In genomic region chr6:114313816-114314215, GRCh38 we compare ENCODE assay signal across 15 cellular contexts. TPM values are rescaled to one million over a fixed set of nuclear protein-coding genes. Genes with fewer than 3 reads are reported as not detected.
"Had no signal": no experiment of that assay in that cellular context is flagged by ENCODE, and none has a peak within 500 bp of the region (broad histone marks: within the 10 kb centered on the region; RNA-seq: fewer than 3 reads in every experiment).

No MANE protein-coding gene starts in this region.

RNA-seq across cellular contexts. Expression of gene HS3ST5, which starts 29.0 kb away (rescaled TPM):
- total RNA-seq: naive thymus-derived CD4-positive, alpha-beta T cell; naive thymus-derived CD8-positive, alpha-beta T cell; natural killer cell; natural killer cell treated with Interleukin-12 subunit alpha and Interleukin-12 subunit beta and Interleukin-15 and Interleukin-18, amount 100 ng/mL, for 72 hours; omental fat pad; osteoblast; posterior vena cava; pulmonary artery endothelial cell; renal cortical epithelial cell; right atrium auricular region; right cardiac atrium; right lobe of liver; spleen had no signal
- polyA plus RNA-seq: naive thymus-derived CD4-positive, alpha-beta T cell; naive thymus-derived CD8-positive, alpha-beta T cell; neural cell; ovary; right cardiac atrium; spleen had no signal
